ENCODE assay signal across 15 cellular contexts in the genomic region with DNA sequence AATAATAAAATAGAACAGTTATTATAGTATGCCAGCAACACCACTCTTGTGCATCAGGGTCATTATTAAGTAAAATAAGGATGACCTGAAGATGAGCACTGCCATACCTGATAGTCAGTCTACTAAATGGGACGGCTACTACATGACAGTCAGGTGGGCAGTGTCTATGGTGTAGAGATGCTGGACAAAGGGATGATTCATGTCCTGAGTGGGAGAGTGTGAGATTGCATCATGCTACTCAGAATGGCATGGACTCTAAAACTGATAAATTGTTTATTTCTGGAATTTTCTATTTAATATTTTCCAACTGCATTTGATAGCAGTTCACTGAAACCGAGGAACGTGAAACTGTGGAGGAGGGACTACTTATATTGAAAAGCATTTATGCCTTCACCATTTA. TPM values are rescaled to one million over a fixed set of nuclear protein-coding genes. Genes with fewer than 3 reads are reported as not detected.
A peak's percentile ranks its signal among the peaks of the same experiment; 100 is the strongest.
DNase-seq lines count a peak whose midpoint lies in the region; ATAC-seq and TF ChIP-seq lines count a peak whose summit lies in the region.
"Had no signal": no experiment of that assay in that cellular context is flagged by ENCODE, and none has a peak within 500 bp of the region (broad histone marks: within the 10 kb centered on the region; RNA-seq: fewer than 3 reads in every experiment).

No MANE protein-coding gene starts in this region.

- in situ Hi-C loops in astrocyte of the spinal cord (cut with HindIII; ENCODE audit: low sequenced_read_pairs) = no loop called here

- no peak overlapping the region for H3K27ac ChIP-seq in upper lobe of right lung
- no peak overlapping the region for H3K27ac ChIP-seq in WERI-Rb-1
- H3K27ac ChIP-seq: lower lobe of right lung had no signal

- H3K36me3 ChIP-seq in upper lobe of right lung (no peaks in the 10 kb centered on the region), WERI-Rb-1 (no peaks in the 10 kb centered on the region)
- H3K36me3 ChIP-seq: lower lobe of right lung had no signal

- peaks cover 15% of the 10 kb centered on the region for H3K4me1 ChIP-seq in upper lobe of right lung

- H3K36me3 Mint-ChIP-seq in type B pancreatic cell = peaks cover 7% of the 10 kb centered on the region

- TF ChIP-seq CTCF in astrocyte of the spinal cord (IDR thresholded peaks at IDR 0.05; ENCODE audit: low read depth, low read length) (no peak), upper lobe of right lung (IDR thresholded peaks at IDR 0.05) (no peak), type B pancreatic cell (conservative IDR thresholded peaks at IDR 0.05) (no peak), WERI-Rb-1 (IDR thresholded peaks at IDR 0.05; ENCODE audit: low read depth, low read length) (no peak)

- H3K4me1 Mint-ChIP-seq in type B pancreatic cell (ENCODE audit: unreplicated experiment) = peaks cover 9% of the 10 kb centered on the region

- peak; percentile 57 for ATAC-seq in left ventricle myocardium superior
- ATAC-seq in Right ventricle myocardium inferior = no peak
- ATAC-seq in upper lobe of right lung = peak; percentile 40
- ATAC-seq: lower lobe of right lung had no signal

- intact Hi-C loops in left ventricle myocardium superior (cut with micrococcal nuclease) = no loop called here
- intact Hi-C loops in Right ventricle myocardium inferior (cut with DNase I) = no loop called here
- intact Hi-C loops in upper lobe of right lung (cut with DNase I) = no loop called here

- H3K9me3 ChIP-seq in upper lobe of right lung = no peaks in the 10 kb centered on the region
- H3K9me3 ChIP-seq in WERI-Rb-1 (ENCODE audit: severe bottlenecking) = no peaks in the 10 kb centered on the region
- H3K9me3 ChIP-seq: lower lobe of right lung had no signal

- H3K4me3 ChIP-seq in astrocyte of the spinal cord (ENCODE audit: low read depth, low read length) (no peak overlapping the region), upper lobe of right lung (no peak overlapping the region), WERI-Rb-1 (ENCODE audit: low read depth, low read length) (no peak overlapping the region)
- H3K4me3 ChIP-seq: lower lobe of right lung had no signal

- no peaks in the 10 kb centered on the region for H3K27me3 Mint-ChIP-seq in type B pancreatic cell

- DNase-seq in left ventricle myocardium superior = no peak
- no peak for DNase-seq in Right ventricle myocardium inferior (ENCODE audit: missing footprints)
- DNase-seq in astrocyte of the spinal cord (ENCODE audit: low read depth, low spot score) = peak; percentile 33
- DNase-seq in glomerular visceral epithelial cell (ENCODE audit: extremely low spot score) = peak; percentile 40
- no peak for DNase-seq in upper lobe of right lung
- DNase-seq in type B pancreatic cell (ENCODE audit: extremely low spot score, unreplicated experiment) = no peak
- no peak for DNase-seq in WERI-Rb-1
- no peak for DNase-seq in stimulated activated naive CD4-positive, alpha-beta T cell (lab: John Stamatoyannopoulos, UW)
- DNase-seq: activated CD4-positive, alpha-beta memory T cell treated with anti-CD3 and anti-CD28 coated beads, Interleukin-2, amount 10 ng/mL, durations not matched to agents 7 days and 5 days; AML-193; DND-41; head of caudate nucleus; lower lobe of right lung; NCI-H2081 treated with DMSO at 0.1 percent for 48 hours had no signal

- H3K27me3 ChIP-seq in upper lobe of right lung = no peaks in the 10 kb centered on the region
- no peaks in the 10 kb centered on the region for H3K27me3 ChIP-seq in WERI-Rb-1 (ENCODE audit: insufficient read depth, low read depth, severe bottlenecking)

- no peaks in the 10 kb centered on the region for H3K9me3 Mint-ChIP-seq in type B pancreatic cell
- H3K9me3 Mint-ChIP-seq: activated CD4-positive, alpha-beta memory T cell treated with anti-CD3 and anti-CD28 coated beads, Interleukin-2, amount 10 ng/mL, durations not matched to agents 7 days and 5 days; T-helper 2 cell treated with Interferon-gamma antibody and Interleukin-4, amounts not matched to agents 5 μg/mL and 100 μg/mL, for 36 hours had no signal

- no peak overlapping the region for H3K4me3 Mint-ChIP-seq in type B pancreatic cell
- H3K4me3 Mint-ChIP-seq: activated CD4-positive, alpha-beta memory T cell treated with anti-CD3 and anti-CD28 coated beads, Interleukin-2, amount 10 ng/mL, durations not matched to agents 7 days and 5 days; T-helper 2 cell treated with Interferon-gamma antibody and Interleukin-4, amounts not matched to agents 5 μg/mL and 100 μg/mL, for 36 hours had no signal

- H3K27ac Mint-ChIP-seq in type B pancreatic cell = no peak overlapping the region
- H3K27ac Mint-ChIP-seq: activated CD4-positive, alpha-beta memory T cell treated with anti-CD3 and anti-CD28 coated beads, Interleukin-2, amount 10 ng/mL, durations not matched to agents 7 days and 5 days; T-helper 2 cell treated with Interferon-gamma antibody and Interleukin-4, amounts not matched to agents 5 μg/mL and 100 μg/mL, for 36 hours had no signal

RNA-seq across cellular contexts. Expression of a gene that starts 38.8 kb away (rescaled TPM):
- total RNA-seq in left ventricle myocardium superior (31.6 TPM), Right ventricle myocardium inferior (35.5 TPM), upper lobe of right lung (25.0 TPM), type B pancreatic cell (ENCODE audit: low replicate concordance) (23.2 and 31.9 TPM in 2 replicates)

Comparison
In these comparisons a context has a peak if more than half of its experiments do, and no peak if none do; other contexts are left out.
1. DNase-seq: peak in astrocyte of the spinal cord (single experiment) and glomerular visceral epithelial cell (single experiment); none in left ventricle myocardium superior (single experiment), Right ventricle myocardium inferior (single experiment), upper lobe of right lung (single experiment), type B pancreatic cell (single experiment), WERI-Rb-1 (single experiment) and stimulated activated naive CD4-positive, alpha-beta T cell (0 of 6).